ENCODE assay signal across 16 cellular contexts in the genomic region with DNA sequence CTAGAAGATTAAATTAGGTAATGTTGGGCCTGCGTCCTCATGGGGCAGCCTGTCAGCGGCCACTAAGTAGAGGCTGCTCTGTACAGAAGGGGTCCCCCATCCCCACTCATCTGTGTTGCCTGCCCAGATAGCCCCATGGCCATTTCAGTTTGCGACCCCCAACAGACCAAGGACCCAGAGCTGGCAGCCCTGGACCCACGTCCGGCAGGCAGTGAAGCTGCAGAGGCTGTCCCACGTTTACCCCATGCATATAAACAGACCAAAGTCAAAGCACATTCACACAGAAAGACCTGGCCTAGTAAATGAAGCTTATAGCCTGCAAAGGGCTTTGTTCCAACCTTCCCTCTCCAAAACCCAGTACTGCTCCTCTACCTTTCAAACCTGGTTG. TPM values are rescaled to one million over a fixed set of nuclear protein-coding genes. Genes with fewer than 3 reads are reported as not detected.
DNase-seq lines count a peak whose midpoint lies in the region; ATAC-seq and TF ChIP-seq lines count a peak whose summit lies in the region.
"Had no signal": no experiment of that assay in that cellular context is flagged by ENCODE, and none has a peak within 500 bp of the region (broad histone marks: within the 10 kb centered on the region; RNA-seq: fewer than 3 reads in every experiment).

No MANE protein-coding gene starts in this region.

- H3K9me2 ChIP-seq in hepatocyte (replicated peaks; ENCODE audit: insufficient read depth), result no peaks in the 10 kb centered on the region

- no peak overlapping the region for H3K4me3 Mint-ChIP-seq in activated CD4-positive, alpha-beta memory T cell treated with anti-CD3 and anti-CD28 coated beads for 36 hours
- no peak overlapping the region for H3K4me3 Mint-ChIP-seq in activated CD4-positive, alpha-beta memory T cell treated with anti-CD3 and anti-CD28 coated beads, Interleukin-2, amount 10 ng/mL, durations not matched to agents 7 days and 5 days
- peak overlapping the region; percentile 21 for H3K4me3 Mint-ChIP-seq in T-helper 17 cell
- H3K4me3 Mint-ChIP-seq in stimulated activated memory B cell treated with anti-CD40 and anti-IgM and Interleukin-4, amounts not matched to agents 10 μg/mL and 1 μg/mL and 100 μg/mL, for 72 hours, result no peak overlapping the region
- H3K4me3 Mint-ChIP-seq: mesothelial cell of epicardium had no signal

- WGBS in hepatocyte (ENCODE audit: low lambda C conversion rate, missing lambda C conversion rate), result 94% methylated on average over 6 of the region's 6 CpGs
- 74 to 90% methylated on average over 6 of the region's 6 CpGs for WGBS in tibial nerve, 2 donors

- H3K36me3 ChIP-seq in hepatocyte (replicated peaks; ENCODE audit: insufficient read depth, low read depth) (no peaks in the 10 kb centered on the region), tibial nerve (peaks cover 2 to 80% (median 9%) of the 10 kb centered on the region in 3 donors)

- H3K27ac Mint-ChIP-seq in activated CD4-positive, alpha-beta memory T cell treated with anti-CD3 and anti-CD28 coated beads for 36 hours, result peak overlapping the region; percentile 53
- H3K27ac Mint-ChIP-seq in activated CD4-positive, alpha-beta memory T cell treated with anti-CD3 and anti-CD28 coated beads, Interleukin-2, amount 10 ng/mL, durations not matched to agents 7 days and 5 days, result no peak overlapping the region
- H3K27ac Mint-ChIP-seq in T-helper 17 cell, result peak overlapping the region; percentile 29
- peak overlapping the region; percentile 49 for H3K27ac Mint-ChIP-seq in stimulated activated memory B cell treated with anti-CD40 and anti-IgM and Interleukin-4, amounts not matched to agents 10 μg/mL and 1 μg/mL and 100 μg/mL, for 72 hours

- H3K27ac ChIP-seq in hepatocyte, result peak overlapping the region; percentile 86
- H3K27ac ChIP-seq in tibial nerve, result no peak overlapping the region
- H3K27ac ChIP-seq: SJSA1, thoracic aorta, WERI-Rb-1 had no signal

- H3K36me3 Mint-ChIP-seq in activated CD4-positive, alpha-beta memory T cell treated with anti-CD3 and anti-CD28 coated beads for 36 hours, result peaks cover 39% of the 10 kb centered on the region
- H3K36me3 Mint-ChIP-seq in activated CD4-positive, alpha-beta memory T cell treated with anti-CD3 and anti-CD28 coated beads, Interleukin-2, amount 10 ng/mL, durations not matched to agents 7 days and 5 days (ENCODE audit: low read depth), result peaks cover 70% of the 10 kb centered on the region
- no peaks in the 10 kb centered on the region for H3K36me3 Mint-ChIP-seq in T-helper 17 cell (ENCODE audit: low read depth)
- H3K36me3 Mint-ChIP-seq in stimulated activated memory B cell treated with anti-CD40 and anti-IgM and Interleukin-4, amounts not matched to agents 10 μg/mL and 1 μg/mL and 100 μg/mL, for 72 hours, result peaks cover 42% of the 10 kb centered on the region

- DNase-seq in activated CD4-positive, alpha-beta memory T cell treated with anti-CD3 and anti-CD28 coated beads for 36 hours, result no peak
- no peak for DNase-seq in activated CD4-positive, alpha-beta memory T cell treated with anti-CD3 and anti-CD28 coated beads, Interleukin-2, amount 10 ng/mL, durations not matched to agents 7 days and 5 days
- DNase-seq in T-helper 17 cell, result no peak
- DNase-seq in hepatocyte (ENCODE audit: low spot score), result no peak
- no peak for DNase-seq in NCI-H510A (lab: John Stamatoyannopoulos, UW)
- no peak for DNase-seq in tibial nerve (ENCODE audit: low spot score in 2 of 2)
- DNase-seq: central memory CD4-positive, alpha-beta T cell; NCI-H1105; NCI-H524; retina; WERI-Rb-1 had no signal

- H3K27me3 ChIP-seq in hepatocyte, result no peaks in the 10 kb centered on the region
- H3K27me3 ChIP-seq in tibial nerve, result no peaks in the 10 kb centered on the region
- H3K27me3 ChIP-seq: SJSA1 had no signal

- no peaks in the 10 kb centered on the region for H3K9me3 ChIP-seq in T-helper 17 cell (ENCODE audit: control insufficient read depth, low read length, poor library complexity, severe bottlenecking)
- no peaks in the 10 kb centered on the region for H3K9me3 ChIP-seq in hepatocyte (ENCODE audit: low read depth)
- no peaks in the 10 kb centered on the region for H3K9me3 ChIP-seq in tibial nerve
- H3K9me3 ChIP-seq: thoracic aorta had no signal

- CTCF ChIA-PET in activated CD4-positive, alpha-beta memory T cell treated with anti-CD3 and anti-CD28 coated beads for 36 hours (lab: Charles Lee), result interaction anchor here (0.6 to 1.3 kb wide), 3 partner anchors 13 to 176 kb away, joined by 3 to 4 read pairs (median 3); no protein-coding TSS in a partner anchor
- CTCF ChIA-PET in activated CD4-positive, alpha-beta memory T cell treated with anti-CD3 and anti-CD28 coated beads, Interleukin-2, amount 10 ng/mL, durations not matched to agents 7 days and 5 days (lab: Charles Lee), result interaction anchor here (1.2 to 1.7 kb wide), 2 partner anchors 13 to 176 kb away, joined by 5 to 9 read pairs; no protein-coding TSS in a partner anchor

- TF ChIP-seq EP300 in tibial nerve (IDR thresholded peaks at IDR 0.05), result no peak

- no peak for TF ChIP-seq POLR2A in tibial nerve (IDR thresholded peaks at IDR 0.05)

- no peak overlapping the region for H3K4me3 ChIP-seq in hepatocyte
- H3K4me3 ChIP-seq in tibial nerve, result no peak overlapping the region
- H3K4me3 ChIP-seq: SJSA1, thoracic aorta had no signal

- intact Hi-C loops in activated CD4-positive, alpha-beta memory T cell treated with anti-CD3 and anti-CD28 coated beads for 36 hours (cut with micrococcal nuclease), result loop anchor here (10.0 kb wide), 1 partner anchor 1051 kb away; no protein-coding TSS in a partner anchor

- H3K9me3 Mint-ChIP-seq in activated CD4-positive, alpha-beta memory T cell treated with anti-CD3 and anti-CD28 coated beads for 36 hours, result no peaks in the 10 kb centered on the region
- H3K9me3 Mint-ChIP-seq in activated CD4-positive, alpha-beta memory T cell treated with anti-CD3 and anti-CD28 coated beads, Interleukin-2, amount 10 ng/mL, durations not matched to agents 7 days and 5 days, result no peaks in the 10 kb centered on the region
- no peaks in the 10 kb centered on the region for H3K9me3 Mint-ChIP-seq in stimulated activated memory B cell treated with anti-CD40 and anti-IgM and Interleukin-4, amounts not matched to agents 10 μg/mL and 1 μg/mL and 100 μg/mL, for 72 hours
- H3K9me3 Mint-ChIP-seq: mesothelial cell of epicardium had no signal

- H2AFZ ChIP-seq in hepatocyte, result no peak overlapping the region

- H3K4me2 ChIP-seq in hepatocyte, result peak overlapping the region; percentile 55

- H3K4me1 Mint-ChIP-seq in activated CD4-positive, alpha-beta memory T cell treated with anti-CD3 and anti-CD28 coated beads for 36 hours (ENCODE audit: low read depth), result peaks cover 45% of the 10 kb centered on the region
- peaks cover 35% of the 10 kb centered on the region for H3K4me1 Mint-ChIP-seq in activated CD4-positive, alpha-beta memory T cell treated with anti-CD3 and anti-CD28 coated beads, Interleukin-2, amount 10 ng/mL, durations not matched to agents 7 days and 5 days
- H3K4me1 Mint-ChIP-seq in T-helper 17 cell, result peaks cover 35% of the 10 kb centered on the region
- H3K4me1 Mint-ChIP-seq in stimulated activated memory B cell treated with anti-CD40 and anti-IgM and Interleukin-4, amounts not matched to agents 10 μg/mL and 1 μg/mL and 100 μg/mL, for 72 hours, result peaks cover 59% of the 10 kb centered on the region

- peaks cover 5% of the 10 kb centered on the region for H4K20me1 ChIP-seq in hepatocyte (ENCODE audit: insufficient read depth, poor library complexity, severe bottlenecking)

- H3K27me3 Mint-ChIP-seq in activated CD4-positive, alpha-beta memory T cell treated with anti-CD3 and anti-CD28 coated beads for 36 hours, result no peaks in the 10 kb centered on the region
- no peaks in the 10 kb centered on the region for H3K27me3 Mint-ChIP-seq in activated CD4-positive, alpha-beta memory T cell treated with anti-CD3 and anti-CD28 coated beads, Interleukin-2, amount 10 ng/mL, durations not matched to agents 7 days and 5 days
- no peaks in the 10 kb centered on the region for H3K27me3 Mint-ChIP-seq in T-helper 17 cell
- H3K27me3 Mint-ChIP-seq in stimulated activated memory B cell treated with anti-CD40 and anti-IgM and Interleukin-4, amounts not matched to agents 10 μg/mL and 1 μg/mL and 100 μg/mL, for 72 hours, result no peaks in the 10 kb centered on the region

- peaks cover 71% of the 10 kb centered on the region for H3K79me2 ChIP-seq in hepatocyte

- POLR2A ChIA-PET in activated CD4-positive, alpha-beta memory T cell treated with anti-CD3 and anti-CD28 coated beads for 36 hours (lab: Charles Lee), result interaction anchor here (0.6 kb wide), 1 partner anchor 361 kb away, joined by 4 read pairs; no protein-coding TSS in a partner anchor
- POLR2A ChIA-PET in activated CD4-positive, alpha-beta memory T cell treated with anti-CD3 and anti-CD28 coated beads, Interleukin-2, amount 10 ng/mL, durations not matched to agents 7 days and 5 days (lab: Charles Lee), result interaction anchor here (1.4 to 9.7 kb wide), 4 partner anchors 8 to 139 kb away, joined by 4 to 151 read pairs (median 28); partner anchors contain the start of genes COG8, NIP7 and SNTB2

- TF ChIP-seq CTCF in hepatocyte (IDR thresholded peaks at IDR 0.05; ENCODE audit: poor library complexity) (no peak), tibial nerve (IDR thresholded peaks at IDR 0.05) (no peak)

- ATAC-seq in T-helper 17 cell, result no peak
- ATAC-seq in stimulated activated memory B cell treated with anti-CD40 and anti-IgM and Interleukin-4, amounts not matched to agents 10 μg/mL and 1 μg/mL and 100 μg/mL, for 72 hours, result no peak
- no peak for ATAC-seq in HG03460 (IDR thresholded peaks at IDR 0.05; ENCODE audit: unreplicated experiment)

- H3K4me1 ChIP-seq in hepatocyte (ENCODE audit: insufficient read depth) (peaks cover 35% of the 10 kb centered on the region), tibial nerve (peaks cover 7 to 47% (median 17%) of the 10 kb centered on the region in 4 donors)

RNA-seq across cellular contexts. Expression of gene PDF, which starts 4.6 kb away (rescaled TPM):
- total RNA-seq in activated CD4-positive, alpha-beta memory T cell treated with anti-CD3 and anti-CD28 coated beads for 36 hours, result 10 to 100 TPM; 16.2 to 17.6 TPM
- total RNA-seq in activated CD4-positive, alpha-beta memory T cell treated with anti-CD3 and anti-CD28 coated beads, Interleukin-2, amount 10 ng/mL, durations not matched to agents 7 days and 5 days, result 1 to 10 TPM; 8.8 to 9.7 TPM
- total RNA-seq in T-helper 17 cell (1 to 10 TPM; 4.1 to 4.3 TPM), hepatocyte (14.3 and 23.8 TPM in 2 replicates), tibial nerve (10 to 100 TPM in 3 of 4 donors, 1 to 10 TPM in 1; 6.8 to 20.7 (median 15.8) TPM)
- 21.6 and 25.4 TPM in 2 replicates for polyA plus RNA-seq in hepatocyte

RNA-seq across cellular contexts. Expression of gene COG8, which starts 13.6 kb away (rescaled TPM):
- 10 to 100 TPM; 25.4 to 27.9 TPM for total RNA-seq in activated CD4-positive, alpha-beta memory T cell treated with anti-CD3 and anti-CD28 coated beads for 36 hours
- 10 to 100 TPM; 30.6 to 30.7 TPM for total RNA-seq in activated CD4-positive, alpha-beta memory T cell treated with anti-CD3 and anti-CD28 coated beads, Interleukin-2, amount 10 ng/mL, durations not matched to agents 7 days and 5 days
- total RNA-seq in T-helper 17 cell (10 to 100 TPM; 21.7 to 22.8 TPM), hepatocyte (41.5 and 47.2 TPM in 2 replicates), tibial nerve (10 to 100 TPM; 62.2 to 77.5 (median 70.0) TPM)
- 30.2 and 34.6 TPM in 2 replicates for polyA plus RNA-seq in hepatocyte

RNA-seq across cellular contexts. Expression of gene NIP7, which starts 13.8 kb away (rescaled TPM):
- total RNA-seq in activated CD4-positive, alpha-beta memory T cell treated with anti-CD3 and anti-CD28 coated beads for 36 hours, result 10 to 100 TPM; 43.3 to 47.1 TPM
- total RNA-seq in activated CD4-positive, alpha-beta memory T cell treated with anti-CD3 and anti-CD28 coated beads, Interleukin-2, amount 10 ng/mL, durations not matched to agents 7 days and 5 days, result 10 to 100 TPM; 36.0 to 36.7 TPM
- total RNA-seq in T-helper 17 cell, result 10 to 100 TPM; 28.5 to 29.7 TPM
- 19.5 and 20.9 TPM in 2 replicates for total RNA-seq in hepatocyte
- 20.9 and 23.5 TPM in 2 replicates for polyA plus RNA-seq in hepatocyte
- 10 to 100 TPM in 3 of 4 donors, 1 to 10 TPM in 1; 8.2 to 17.1 (median 11.7) TPM for total RNA-seq in tibial nerve

RNA-seq across cellular contexts. Expression of gene VPS4A, which starts 14.6 kb away (rescaled TPM):
- 10 to 100 TPM; 32.1 to 33.0 TPM for total RNA-seq in activated CD4-positive, alpha-beta memory T cell treated with anti-CD3 and anti-CD28 coated beads for 36 hours
- 10 to 100 TPM; 32.3 to 34.9 TPM for total RNA-seq in activated CD4-positive, alpha-beta memory T cell treated with anti-CD3 and anti-CD28 coated beads, Interleukin-2, amount 10 ng/mL, durations not matched to agents 7 days and 5 days
- total RNA-seq in T-helper 17 cell, result 10 to 100 TPM; 43.8 to 53.7 TPM
- 19.0 and 19.9 TPM in 2 replicates for total RNA-seq in hepatocyte
- 36.9 and 43.8 TPM in 2 replicates for polyA plus RNA-seq in hepatocyte
- total RNA-seq in tibial nerve, result 10 to 100 TPM; 35.4 to 47.2 (median 43.5) TPM

RNA-seq across cellular contexts. Expression of gene TMED6, which starts 25.8 kb away (rescaled TPM):
- total RNA-seq in activated CD4-positive, alpha-beta memory T cell treated with anti-CD3 and anti-CD28 coated beads for 36 hours, result under 1 TPM; 0.58 to 0.86 TPM
- 1 to 10 TPM; 1.3 to 1.8 TPM for total RNA-seq in activated CD4-positive, alpha-beta memory T cell treated with anti-CD3 and anti-CD28 coated beads, Interleukin-2, amount 10 ng/mL, durations not matched to agents 7 days and 5 days
- under 1 TPM in 1 of 2 donors, not detected in 1; 0.75 TPM for total RNA-seq in T-helper 17 cell
- 1.9 and 4.6 TPM in 2 replicates for total RNA-seq in hepatocyte
- polyA plus RNA-seq in hepatocyte, result 3.1 and 4.3 TPM in 2 replicates
- total RNA-seq in tibial nerve, result not detected
